ENCODE assay signal across 15 cellular contexts in genomic region chr1:234732260-234732659, GRCh38.
DNase-seq lines count a peak whose midpoint lies in the region; ATAC-seq and TF ChIP-seq lines count a peak whose summit lies in the region.
"Had no signal": no experiment of that assay in that cellular context is flagged by ENCODE, and none has a peak within 500 bp of the region (broad histone marks: within the 10 kb centered on the region; RNA-seq: fewer than 3 reads in every experiment).

No MANE protein-coding gene starts in this region.

- H3K4me3 ChIP-seq in hepatocyte: no peak overlapping the region
- no peak overlapping the region for H3K4me3 ChIP-seq in upper lobe of right lung
- H3K4me3 ChIP-seq in MM.1S (ENCODE audit: low read length): no peak overlapping the region
- H3K4me3 ChIP-seq in tibial artery: no peak overlapping the region
- H3K4me3 ChIP-seq: stomach had no signal

- H3K36me3 ChIP-seq in hepatocyte (replicated peaks; ENCODE audit: insufficient read depth, low read depth) (no peaks in the 10 kb centered on the region), upper lobe of right lung (no peaks in the 10 kb centered on the region), MM.1S (replicated peaks; ENCODE audit: insufficient read depth, low read length) (no peaks in the 10 kb centered on the region), tibial artery (no peaks in the 10 kb centered on the region)
- H3K36me3 ChIP-seq: stomach had no signal

- CTCF ChIA-PET in activated CD8-positive, alpha-beta T cell treated with anti-CD3 and anti-CD28 coated beads, Interleukin-2, amount 10 ng/mL, durations not matched to agents 7 days and 5 days (lab: Charles Lee): interaction anchor here (0.9 to 3.2 kb wide), 5 partner anchors 120 to 279 kb away, joined by 3 to 17 read pairs (median 3); no protein-coding TSS in a partner anchor

- H3F3A ChIP-seq in MM.1S (ENCODE audit: insufficient read depth, low read length): 0 out of 2 replicates have a peak, but pooled peaks cover under 1% of the 10 kb centered on the region

- H3K9me3 Mint-ChIP-seq in natural killer cell treated with Interleukin-12 subunit alpha and Interleukin-12 subunit beta and Interleukin-15 and Interleukin-18, amount 100 ng/mL, for 72 hours: no peaks in the 10 kb centered on the region
- H3K9me3 Mint-ChIP-seq in natural killer cell: no peaks in the 10 kb centered on the region
- no peaks in the 10 kb centered on the region for H3K9me3 Mint-ChIP-seq in activated CD8-positive, alpha-beta T cell treated with anti-CD3 and anti-CD28 coated beads, Interleukin-2, amount 10 ng/mL, durations not matched to agents 7 days and 5 days (ENCODE audit: insufficient read depth)
- peaks cover 11% of the 10 kb centered on the region for H3K9me3 Mint-ChIP-seq in glutamatergic neuron (ENCODE audit: unreplicated experiment)
- H3K9me3 Mint-ChIP-seq: IgD-negative memory B cell had no signal

- no peak for ATAC-seq in natural killer cell treated with Interleukin-12 subunit alpha and Interleukin-12 subunit beta and Interleukin-15 and Interleukin-18, amount 100 ng/mL, for 72 hours
- ATAC-seq in natural killer cell (no peak), upper lobe of right lung (no peak)
- ATAC-seq in activated CD8-positive, alpha-beta T cell treated with anti-CD3 and anti-CD28 coated beads, Interleukin-2, amount 10 ng/mL, durations not matched to agents 7 days and 5 days: no peak

- TF ChIP-seq CTCF in natural killer cell (IDR thresholded peaks at IDR 0.05): no peak
- TF ChIP-seq CTCF in hepatocyte (IDR thresholded peaks at IDR 0.05; ENCODE audit: poor library complexity): no peak
- no peak for TF ChIP-seq CTCF in upper lobe of right lung (IDR thresholded peaks at IDR 0.05)
- TF ChIP-seq CTCF in MM.1S (IDR thresholded peaks at IDR 0.05; ENCODE audit: low read length): no peak
- no peak for TF ChIP-seq CTCF in glutamatergic neuron (IDR thresholded peaks at IDR 0.05; ENCODE audit: partially characterized antibody, unreplicated experiment)
- no peak for TF ChIP-seq CTCF in tibial artery (IDR thresholded peaks at IDR 0.05)

- H3K4me1 ChIP-seq in hepatocyte (ENCODE audit: insufficient read depth) (peaks cover 27% of the 10 kb centered on the region), upper lobe of right lung (peaks cover 25% of the 10 kb centered on the region), MM.1S (ENCODE audit: low read length) (peaks cover 5% of the 10 kb centered on the region), tibial artery (peaks cover 0 to 12% (median 6%) of the 10 kb centered on the region in 4 donors)

- H4K20me1 ChIP-seq in hepatocyte (ENCODE audit: insufficient read depth, poor library complexity, severe bottlenecking) (no peaks in the 10 kb centered on the region), MM.1S (ENCODE audit: insufficient read depth, low read length) (no peaks in the 10 kb centered on the region)

- H3K79me2 ChIP-seq in hepatocyte (no peaks in the 10 kb centered on the region), MM.1S (ENCODE audit: low read length) (no peaks in the 10 kb centered on the region)

- peak overlapping the region; percentile 9 for H3K27ac ChIP-seq in hepatocyte
- H3K27ac ChIP-seq in upper lobe of right lung: no peak overlapping the region
- no peak overlapping the region for H3K27ac ChIP-seq in MM.1S (ENCODE audit: low read length)
- no peak overlapping the region for H3K27ac ChIP-seq in tibial artery
- H3K27ac ChIP-seq: VCaP had no signal

- POLR2A ChIA-PET in activated CD8-positive, alpha-beta T cell treated with anti-CD3 and anti-CD28 coated beads, Interleukin-2, amount 10 ng/mL, durations not matched to agents 7 days and 5 days (lab: Charles Lee): interaction anchor here (2.5 kb wide), 1 partner anchor 120 kb away, joined by 19 read pairs; no protein-coding TSS in a partner anchor

- H2AFZ ChIP-seq in hepatocyte (no peak overlapping the region), MM.1S (ENCODE audit: low read length) (no peak overlapping the region)

- H3K4me3 Mint-ChIP-seq in natural killer cell treated with Interleukin-12 subunit alpha and Interleukin-12 subunit beta and Interleukin-15 and Interleukin-18, amount 100 ng/mL, for 72 hours: peak overlapping the region; percentile 81
- H3K4me3 Mint-ChIP-seq in natural killer cell (no peak overlapping the region), glutamatergic neuron (ENCODE audit: unreplicated experiment) (no peak overlapping the region)
- H3K4me3 Mint-ChIP-seq in activated CD8-positive, alpha-beta T cell treated with anti-CD3 and anti-CD28 coated beads, Interleukin-2, amount 10 ng/mL, durations not matched to agents 7 days and 5 days: no peak overlapping the region

- H3K36me3 Mint-ChIP-seq in natural killer cell treated with Interleukin-12 subunit alpha and Interleukin-12 subunit beta and Interleukin-15 and Interleukin-18, amount 100 ng/mL, for 72 hours: no peaks in the 10 kb centered on the region
- H3K36me3 Mint-ChIP-seq in natural killer cell: no peaks in the 10 kb centered on the region
- peaks cover 3% of the 10 kb centered on the region for H3K36me3 Mint-ChIP-seq in activated CD8-positive, alpha-beta T cell treated with anti-CD3 and anti-CD28 coated beads, Interleukin-2, amount 10 ng/mL, durations not matched to agents 7 days and 5 days (ENCODE audit: low read depth)
- H3K36me3 Mint-ChIP-seq in glutamatergic neuron (ENCODE audit: unreplicated experiment): peaks cover 8% of the 10 kb centered on the region

- intact Hi-C loops in natural killer cell (cut with micrococcal nuclease) (no loop called here), upper lobe of right lung (cut with DNase I) (no loop called here), tibial artery (cut with DNase I; ENCODE audit: low total_unique reads) (no loop called here)

- H3K9me3 ChIP-seq in hepatocyte (ENCODE audit: low read depth): no peaks in the 10 kb centered on the region
- H3K9me3 ChIP-seq in upper lobe of right lung: no peaks in the 10 kb centered on the region
- H3K9me3 ChIP-seq in MM.1S (replicated peaks; ENCODE audit: insufficient read depth, low read length): no peaks in the 10 kb centered on the region
- no peaks in the 10 kb centered on the region for H3K9me3 ChIP-seq in tibial artery
- H3K9me3 ChIP-seq: stomach had no signal

- H3K4me1 Mint-ChIP-seq in natural killer cell treated with Interleukin-12 subunit alpha and Interleukin-12 subunit beta and Interleukin-15 and Interleukin-18, amount 100 ng/mL, for 72 hours (ENCODE audit: low read depth in 2 of 2): peaks cover 41 to 43% of the 10 kb centered on the region in 2 donors
- H3K4me1 Mint-ChIP-seq in natural killer cell: peaks cover 5 to 8% of the 10 kb centered on the region in 2 donors
- H3K4me1 Mint-ChIP-seq in activated CD8-positive, alpha-beta T cell treated with anti-CD3 and anti-CD28 coated beads, Interleukin-2, amount 10 ng/mL, durations not matched to agents 7 days and 5 days (ENCODE audit: low read depth): peaks cover 65% of the 10 kb centered on the region
- peaks cover 30% of the 10 kb centered on the region for H3K4me1 Mint-ChIP-seq in glutamatergic neuron (ENCODE audit: low read depth, unreplicated experiment)

- WGBS in hepatocyte (ENCODE audit: low lambda C conversion rate, missing lambda C conversion rate): 96% methylated on average over 9 of the region's 9 CpGs

- peak overlapping the region; percentile 95 to 97 for H3K27ac Mint-ChIP-seq in natural killer cell treated with Interleukin-12 subunit alpha and Interleukin-12 subunit beta and Interleukin-15 and Interleukin-18, amount 100 ng/mL, for 72 hours
- H3K27ac Mint-ChIP-seq in natural killer cell (no peak overlapping the region), glutamatergic neuron (ENCODE audit: unreplicated experiment) (no peak overlapping the region)
- peak overlapping the region; percentile 87 for H3K27ac Mint-ChIP-seq in activated CD8-positive, alpha-beta T cell treated with anti-CD3 and anti-CD28 coated beads, Interleukin-2, amount 10 ng/mL, durations not matched to agents 7 days and 5 days

- H3K9me2 ChIP-seq in hepatocyte (replicated peaks; ENCODE audit: insufficient read depth) (no peaks in the 10 kb centered on the region), MM.1S (replicated peaks; ENCODE audit: insufficient read depth, low read length) (no peaks in the 10 kb centered on the region)

- DNase-seq in natural killer cell treated with Interleukin-12 subunit alpha and Interleukin-12 subunit beta and Interleukin-15 and Interleukin-18, amount 100 ng/mL, for 72 hours (ENCODE audit: low spot score): no peak
- DNase-seq in natural killer cell (no peak), hepatocyte (ENCODE audit: low spot score) (no peak), upper lobe of right lung (peak; percentile 37), MM.1S (no peak), glutamatergic neuron (no peak), tibial artery (no peak)
- no peak for DNase-seq in activated CD8-positive, alpha-beta T cell treated with anti-CD3 and anti-CD28 coated beads, Interleukin-2, amount 10 ng/mL, durations not matched to agents 7 days and 5 days
- DNase-seq: mesendoderm, NCI-H146, NCI-H526, stomach had no signal

- H3K9ac ChIP-seq in MM.1S (ENCODE audit: low read length): no peak overlapping the region

- H3K4me2 ChIP-seq in hepatocyte (no peak overlapping the region), MM.1S (ENCODE audit: low read depth, low read length) (no peak overlapping the region)

- no peaks in the 10 kb centered on the region for H3K27me3 Mint-ChIP-seq in natural killer cell treated with Interleukin-12 subunit alpha and Interleukin-12 subunit beta and Interleukin-15 and Interleukin-18, amount 100 ng/mL, for 72 hours
- H3K27me3 Mint-ChIP-seq in natural killer cell (ENCODE audit: low read depth in 2 of 2) (no peaks in the 10 kb centered on the region), glutamatergic neuron (ENCODE audit: unreplicated experiment) (peaks cover 14% of the 10 kb centered on the region)
- H3K27me3 Mint-ChIP-seq in activated CD8-positive, alpha-beta T cell treated with anti-CD3 and anti-CD28 coated beads, Interleukin-2, amount 10 ng/mL, durations not matched to agents 7 days and 5 days (ENCODE audit: low read depth): no peaks in the 10 kb centered on the region
- H3K27me3 Mint-ChIP-seq: IgD-negative memory B cell, progenitor cell of endocrine pancreas had no signal

- H3K27me3 ChIP-seq in hepatocyte (no peaks in the 10 kb centered on the region), upper lobe of right lung (no peaks in the 10 kb centered on the region), MM.1S (replicated peaks; ENCODE audit: insufficient read depth, low read length) (0 out of 2 replicates have a peak, but pooled peaks cover 4% of the 10 kb centered on the region), tibial artery (no peaks in the 10 kb centered on the region)
- H3K27me3 ChIP-seq: stomach had no signal

Comparison
In these comparisons a context has a peak if more than half of its experiments do, and no peak if none do; other contexts are left out.
1. H3K27ac Mint-ChIP-seq: peak in natural killer cell treated with Interleukin-12 subunit alpha and Interleukin-12 subunit beta and Interleukin-15 and Interleukin-18, amount 100 ng/mL, for 72 hours (2 of 2) and activated CD8-positive, alpha-beta T cell treated with anti-CD3 and anti-CD28 coated beads, Interleukin-2, amount 10 ng/mL, durations not matched to agents 7 days and 5 days (single experiment); none in natural killer cell (0 of 2) and glutamatergic neuron (single experiment).